In genomic region chr2:239953418-239954061, GRCh38 we compare ENCODE assay signal across 12 cellular contexts.
DNase-seq lines count a peak whose midpoint lies in the region; ATAC-seq and TF ChIP-seq lines count a peak whose summit lies in the region.
"Had no signal": no experiment of that assay in that cellular context is flagged by ENCODE, and none has a peak within 500 bp of the region (broad histone marks: within the 10 kb centered on the region; RNA-seq: fewer than 3 reads in every experiment).

No MANE protein-coding gene starts in this region.

- peaks cover 0 to 21% (median 3%) of the 10 kb centered on the region in 4 donors for H3K4me1 ChIP-seq in transverse colon
- peaks cover 0 to 22% (median 7%) of the 10 kb centered on the region in 4 donors for H3K4me1 ChIP-seq in tibial nerve
- H3K4me1 ChIP-seq: SJCRH30 had no signal

- H3K36me3 ChIP-seq in WERI-Rb-1 = no peaks in the 10 kb centered on the region; the same call in 1 of the 2 replicates
- no peaks in the 10 kb centered on the region for H3K36me3 ChIP-seq in transverse colon
- peaks cover 0 to 52% (median 0%) of the 10 kb centered on the region in 3 donors for H3K36me3 ChIP-seq in tibial nerve

- TF ChIP-seq CTCF in WERI-Rb-1 (IDR thresholded peaks at IDR 0.05; ENCODE audit: low read depth, low read length) = no peak
- no peak for TF ChIP-seq CTCF in foreskin fibroblast (IDR thresholded peaks at IDR 0.05; ENCODE audit: low read depth, low read length)
- TF ChIP-seq CTCF in transverse colon (IDR thresholded peaks at IDR 0.05) = no peak
- no peak for TF ChIP-seq CTCF in tibial nerve (IDR thresholded peaks at IDR 0.05)

- H3K9me3 ChIP-seq in WERI-Rb-1 (ENCODE audit: severe bottlenecking) (no peaks in the 10 kb centered on the region), transverse colon (no peaks in the 10 kb centered on the region), tibial nerve (no peaks in the 10 kb centered on the region)
- H3K9me3 ChIP-seq: SJCRH30 had no signal

- H3K27ac ChIP-seq in WERI-Rb-1 (no peak overlapping the region), transverse colon (peak overlapping the region; percentile 65 to 84 (median 74)), tibial nerve (peak overlapping the region in 1 of 4 donors; percentile 33)
- H3K27ac ChIP-seq: SJCRH30 had no signal

- intact Hi-C loops in transverse colon (cut with DNase I; ENCODE audit: low total_unique reads) = no loop called here

- WGBS in transverse colon (ENCODE audit: low coverage in 1 of 2), 2 donors = 67 to 70% methylated on average over 2 to 23 of the region's 23 CpGs
- 48 to 50% methylated on average over 15 to 19 of the region's 23 CpGs for WGBS in tibial nerve, 2 donors

- ATAC-seq in GM19467 (IDR thresholded peaks at IDR 0.05; ENCODE audit: unreplicated experiment) = no peak

- in situ Hi-C loops in transverse colon (cut with MboI; ENCODE audit: low pct_ligation_motif_present in 1 of 4, low pct_unique_long_range_greater_than_20kb in 1 of 4, low sequenced_read_pairs in 3 of 4) = no loop called here

- TF ChIP-seq EP300 in transverse colon (IDR thresholded peaks at IDR 0.05; ENCODE audit: low read depth) = no peak
- no peak for TF ChIP-seq EP300 in tibial nerve (IDR thresholded peaks at IDR 0.05)

- DNase-seq in WERI-Rb-1 (peak; percentile 21), foreskin fibroblast (peak; percentile 18 to 43), myocyte (ENCODE audit: low read depth) (peak; percentile 56), transverse colon (no peak), SIG-M5 (lab: John Stamatoyannopoulos, UW) (no peak), tibial nerve (ENCODE audit: low spot score in 2 of 2) (no peak), DMS153 (lab: John Stamatoyannopoulos, UW) (no peak)
- DNase-seq: activated T-cell treated with anti-CD3 and anti-CD28 coated beads, Interleukin-2, amount 50 U/mL, for 48 hours; Kasumi-1; NCI-H510A; SJCRH30 had no signal

- no peak for TF ChIP-seq POLR2A in transverse colon (IDR thresholded peaks at IDR 0.05)
- TF ChIP-seq POLR2A in tibial nerve (IDR thresholded peaks at IDR 0.05) = no peak

- no peak overlapping the region for H3K4me3 ChIP-seq in WERI-Rb-1 (ENCODE audit: low read depth, low read length)
- no peak overlapping the region for H3K4me3 ChIP-seq in foreskin fibroblast (ENCODE audit: low read depth in 1 of 2, low read length in 2 of 2)
- no peak overlapping the region for H3K4me3 ChIP-seq in transverse colon
- H3K4me3 ChIP-seq in tibial nerve = no peak overlapping the region
- H3K4me3 ChIP-seq: SJCRH30 had no signal

- no peaks in the 10 kb centered on the region for H3K27me3 ChIP-seq in WERI-Rb-1 (ENCODE audit: insufficient read depth, low read depth, severe bottlenecking)
- H3K27me3 ChIP-seq in transverse colon = no peaks in the 10 kb centered on the region
- no peaks in the 10 kb centered on the region for H3K27me3 ChIP-seq in tibial nerve
- H3K27me3 ChIP-seq: SJCRH30 had no signal

Comparison
In these comparisons a context has a peak if more than half of its experiments do, and no peak if none do; other contexts are left out.
1. DNase-seq: peak in WERI-Rb-1 (single experiment), foreskin fibroblast (2 of 2) and myocyte (single experiment); none in transverse colon (single experiment), SIG-M5 (single experiment), tibial nerve (0 of 2) and DMS153 (single experiment).